Comparison of ENCODE assay signal across 8 cellular contexts in genomic region chr5:31854625-31855526, GRCh38.
DNase-seq lines count a peak whose midpoint lies in the region; ATAC-seq lines count a peak whose summit lies in the region.

No MANE protein-coding gene starts in this region.

- H3K4me1 ChIP-seq in muscle layer of duodenum (ENCODE audit: control insufficient read depth in 1 of 2, insufficient read depth in 2 of 2, low read length in 2 of 2) (peaks cover 0 to 3% of the 10 kb centered on the region in 2 donors), urinary bladder (ENCODE audit: insufficient read depth) (no peaks in the 10 kb centered on the region)

- H3K27me3 ChIP-seq in muscle layer of duodenum (ENCODE audit: low read depth, low read length) = no peaks in the 10 kb centered on the region

- H3K36me3 ChIP-seq in muscle layer of duodenum (ENCODE audit: control insufficient read depth in 1 of 2, insufficient read depth in 2 of 2, low read length in 2 of 2) = peaks cover 0 to 2% of the 10 kb centered on the region in 2 donors
- no peaks in the 10 kb centered on the region for H3K36me3 ChIP-seq in urinary bladder (ENCODE audit: insufficient read depth)

- ATAC-seq in HG03039 (IDR thresholded peaks at IDR 0.05; ENCODE audit: unreplicated experiment) = no peak

- WGBS in urinary bladder = 1% methylated on average over 54 of the region's 54 CpGs

- H3K27ac ChIP-seq in muscle layer of duodenum (ENCODE audit: low read length) = no peak overlapping the region
- no peak overlapping the region for H3K27ac ChIP-seq in urinary bladder (ENCODE audit: low read depth)

- H3K4me3 ChIP-seq in muscle layer of duodenum (ENCODE audit: low read depth in 1 of 2, low read length in 2 of 2) = peak overlapping the region; percentile 53 to 75
- peak overlapping the region; percentile 48 for H3K4me3 ChIP-seq in urinary bladder (ENCODE audit: low read depth, low read length)

- peaks cover 9 to 18% of the 10 kb centered on the region in 2 donors for H3K9me3 ChIP-seq in muscle layer of duodenum (ENCODE audit: control insufficient read depth in 1 of 2, low read length in 2 of 2)

- peak; percentile 18 for DNase-seq in stimulated activated CD4-positive, alpha-beta T cell treated with anti-CD3 and anti-CD28 coated beads, Interleukin-1b, Interleukin-23, amount 100 ng/mL, for 48 hours
- no peak for DNase-seq in stimulated activated CD4-positive, alpha-beta T cell treated with anti-CD3 and anti-CD28 coated beads, Interleukin-4, amount 100 ng/mL, for 4 hours
- DNase-seq in activated T-cell treated with anti-CD3 and anti-CD28 coated beads for 48 hours (ENCODE audit: low read depth) = peak; percentile 8
- DNase-seq in fibroblast of peridontal ligament (ENCODE audit: extremely low read depth) = peak; percentile 3
- DNase-seq in activated effector memory CD4-positive, alpha-beta T cell treated with anti-CD3 and anti-CD28 coated beads, Interleukin-2, amount 50 U/mL, for 16 hours = no peak

Comparison
In these comparisons a context has a peak if more than half of its experiments do, and no peak if none do; other contexts are left out.
1. DNase-seq: peak in stimulated activated CD4-positive, alpha-beta T cell treated with anti-CD3 and anti-CD28 coated beads, Interleukin-1b, Interleukin-23, amount 100 ng/mL, for 48 hours (single experiment), activated T-cell treated with anti-CD3 and anti-CD28 coated beads for 48 hours (single experiment) and fibroblast of peridontal ligament (single experiment); none in stimulated activated CD4-positive, alpha-beta T cell treated with anti-CD3 and anti-CD28 coated beads, Interleukin-4, amount 100 ng/mL, for 4 hours (0 of 2) and activated effector memory CD4-positive, alpha-beta T cell treated with anti-CD3 and anti-CD28 coated beads, Interleukin-2, amount 50 U/mL, for 16 hours (single experiment).